In the genomic region with DNA sequence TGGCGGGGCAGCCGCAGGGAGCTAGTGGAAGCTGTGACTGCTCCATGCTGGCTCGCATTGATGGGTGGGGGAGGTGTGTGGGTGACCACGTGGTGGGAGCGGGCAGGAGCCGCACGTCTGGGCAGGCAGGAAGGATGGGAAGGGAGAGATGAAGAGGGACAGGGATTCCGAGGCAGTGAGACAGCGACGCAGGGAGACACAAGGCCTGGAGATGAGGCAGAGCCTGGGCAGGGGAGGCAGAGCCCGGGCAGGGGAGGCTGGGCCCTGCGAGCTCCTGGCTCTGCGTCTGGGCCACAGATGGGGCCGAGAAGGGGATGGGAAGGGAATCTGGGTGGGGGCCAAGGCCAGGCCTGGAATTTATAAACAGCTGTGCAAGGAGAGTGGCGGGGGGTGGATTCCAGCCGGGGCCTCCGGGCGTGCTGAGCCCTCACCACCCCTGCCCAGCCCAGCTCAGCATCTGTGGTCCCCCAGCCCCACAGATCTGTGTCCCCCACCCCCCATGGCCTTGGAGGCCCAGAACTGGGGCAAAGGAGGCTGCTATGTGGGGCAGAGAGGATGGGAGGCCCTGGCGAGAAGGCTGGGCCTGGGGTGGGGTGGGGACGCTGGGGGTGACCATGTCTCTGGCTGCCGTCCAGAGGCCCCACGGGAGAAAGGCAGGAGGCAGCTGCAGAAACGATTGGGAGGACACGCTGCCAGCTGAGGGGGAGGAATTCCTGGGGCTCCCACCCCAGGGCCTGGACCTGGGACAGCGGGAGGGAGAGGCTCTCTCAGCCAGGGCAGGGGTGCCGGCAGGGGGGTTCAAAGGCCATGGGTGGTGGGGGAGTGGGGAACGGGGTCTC, we compare ENCODE assay signal across 8 cellular contexts. TPM values are rescaled to one million over a fixed set of nuclear protein-coding genes. Genes with fewer than 3 reads are reported as not detected.
DNase-seq lines count a peak whose midpoint lies in the region; ATAC-seq and TF ChIP-seq lines count a peak whose summit lies in the region.

No MANE protein-coding gene starts in this region.

- TF ChIP-seq POLR2A in right lobe of liver (IDR thresholded peaks at IDR 0.05) (no peak), thyroid gland (IDR thresholded peaks at IDR 0.05) (no peak)

- H3K27me3 ChIP-seq in MG63 (no peaks in the 10 kb centered on the region), right lobe of liver (no peaks in the 10 kb centered on the region), thyroid gland (no peaks in the 10 kb centered on the region)
- no peaks in the 10 kb centered on the region for H3K27me3 ChIP-seq in naive thymus-derived CD4-positive, alpha-beta T cell (ENCODE audit: control insufficient read depth in 2 of 2, insufficient read depth in 2 of 2, low read length in 2 of 2)

- peaks cover 0 to 3% (median 0%) of the 10 kb centered on the region in 7 donors for H3K4me1 Mint-ChIP-seq in naive thymus-derived CD4-positive, alpha-beta T cell

- H3K9me3 Mint-ChIP-seq in naive thymus-derived CD4-positive, alpha-beta T cell, result peaks cover 0 to 13% (median 5%) of the 10 kb centered on the region in 11 donors

- CTCF ChIA-PET in naive thymus-derived CD4-positive, alpha-beta T cell (lab: Charles Lee), result no interaction called here

- peaks cover 4% of the 10 kb centered on the region; the same call in 1 of the 2 replicates for H3K9me3 ChIP-seq in MG63
- no peaks in the 10 kb centered on the region for H3K9me3 ChIP-seq in right lobe of liver
- H3K9me3 ChIP-seq in thyroid gland, result no peaks in the 10 kb centered on the region
- peaks cover 0 to 3% (median 0%) of the 10 kb centered on the region in 3 experiments for H3K9me3 ChIP-seq in naive thymus-derived CD4-positive, alpha-beta T cell (ENCODE audit: control insufficient read depth in 2 of 3, low read length in 3 of 3)

- intact Hi-C loops in right lobe of liver (cut with DNase I), result loop anchor here in 1 of 2 donors (10.0 kb wide), 1 partner anchor 66 kb away; no protein-coding TSS in a partner anchor
- intact Hi-C loops in thyroid gland (cut with DNase I), result no loop called here
- intact Hi-C loops in naive thymus-derived CD4-positive, alpha-beta T cell (cut with micrococcal nuclease), result no loop called here

- H3K27me3 Mint-ChIP-seq in naive thymus-derived CD4-positive, alpha-beta T cell, result peaks cover 14 to 34% (median 32%) of the 10 kb centered on the region in 5 donors

- 58% methylated on average over 16 of the region's 27 CpGs for WGBS in right lobe of liver (ENCODE audit: insufficient coverage, low coverage, low lambda C conversion rate, missing lambda C conversion rate)
- WGBS in thyroid gland, 2 donors, result 42 to 54% methylated on average over 24 to 26 of the region's 27 CpGs

- H3K4me3 ChIP-seq in MG63 (peak overlapping the region; percentile 14), choroid plexus epithelial cell (ENCODE audit: low read depth, low read length) (peak overlapping the region; percentile 33), right lobe of liver (no peak overlapping the region), thyroid gland (replicated peaks in 1 of 3) (no peak overlapping the region)
- H3K4me3 ChIP-seq in naive thymus-derived CD4-positive, alpha-beta T cell (ENCODE audit: low read length), result no peak overlapping the region

- H3K36me3 ChIP-seq in MG63 (peaks cover 70% of the 10 kb centered on the region), right lobe of liver (no peaks in the 10 kb centered on the region), thyroid gland (peaks cover 9% of the 10 kb centered on the region in 2 donors)
- no peaks in the 10 kb centered on the region for H3K36me3 ChIP-seq in naive thymus-derived CD4-positive, alpha-beta T cell (ENCODE audit: control insufficient read depth in 2 of 3, insufficient read depth in 3 of 3, low read length in 3 of 3)

- TF ChIP-seq CTCF in choroid plexus epithelial cell (conservative IDR thresholded peaks at IDR 0.05; ENCODE audit: low read depth, low read length) (no peak), right lobe of liver (IDR thresholded peaks at IDR 0.05) (no peak), thyroid gland (IDR thresholded peaks at IDR 0.05) (no peak)

- peaks cover 0 to under 1% (median 0%) of the 10 kb centered on the region in 4 donors for H3K4me1 ChIP-seq in right lobe of liver
- H3K4me1 ChIP-seq in thyroid gland, result peaks cover 6 to 33% of the 10 kb centered on the region in 2 donors
- no peaks in the 10 kb centered on the region for H3K4me1 ChIP-seq in naive thymus-derived CD4-positive, alpha-beta T cell (ENCODE audit: control insufficient read depth in 2 of 2, insufficient read depth in 2 of 2, low read length in 2 of 2)

- H3K36me3 Mint-ChIP-seq in naive thymus-derived CD4-positive, alpha-beta T cell, result peaks cover 0 to 7% (median 0%) of the 10 kb centered on the region in 5 donors

- peak overlapping the region in 1 of 3 donors; percentile 16 for H3K27ac ChIP-seq in right lobe of liver
- peak overlapping the region; percentile 59 to 80 (median 77) for H3K27ac ChIP-seq in thyroid gland
- no peak overlapping the region for H3K27ac ChIP-seq in naive thymus-derived CD4-positive, alpha-beta T cell (ENCODE audit: low read depth, low read length)

- no peak overlapping the region for H3K27ac Mint-ChIP-seq in naive thymus-derived CD4-positive, alpha-beta T cell

- H3K4me3 Mint-ChIP-seq in naive thymus-derived CD4-positive, alpha-beta T cell, result no peak overlapping the region

- DNase-seq in MG63 (peak; percentile 99), choroid plexus epithelial cell (ENCODE audit: low read depth) (peak; percentile 97), right lobe of liver (peak in 1 of 3 donors; percentile 58), thyroid gland (peak; percentile 47 to 51), RPMI8226 (no peak)
- no peak for DNase-seq in naive thymus-derived CD4-positive, alpha-beta T cell

- ATAC-seq in right lobe of liver (peak; percentile 44 to 57 (median 54)), HG02642 (IDR thresholded peaks at IDR 0.05; ENCODE audit: poor library complexity, unreplicated experiment) (no peak), HG02678 (IDR thresholded peaks at IDR 0.05; ENCODE audit: unreplicated experiment) (no peak)
- no peak for ATAC-seq in naive thymus-derived CD4-positive, alpha-beta T cell

- POLR2A ChIA-PET in naive thymus-derived CD4-positive, alpha-beta T cell (lab: Charles Lee), result no interaction called here

RNA-seq across cellular contexts. Expression of a gene that starts 6.0 kb away (rescaled TPM):
- 15.7 and 25.4 TPM in 2 replicates for total RNA-seq in MG63 (2014; rRNA removed; shearing (Covaris generic); ENCODE audit: low replicate concordance)
- total RNA-seq in right lobe of liver (10 to 100 TPM in 3 of 6 experiments, 1 to 10 TPM in 3; 3.6 to 20.2 (median 12.8) TPM), thyroid gland (10 to 100 TPM; 41.9 to 48.0 (median 44.3) TPM)
- under 1 TPM in 3 of 5 experiments, not detected in 2; 0.15 to 0.37 (median 0.19) TPM for total RNA-seq in naive thymus-derived CD4-positive, alpha-beta T cell
- polyA plus RNA-seq in naive thymus-derived CD4-positive, alpha-beta T cell, result not detected

RNA-seq across cellular contexts. Expression of a gene that starts 26.1 kb away (rescaled TPM):
- total RNA-seq in MG63 (2014; rRNA removed; shearing (Covaris generic); ENCODE audit: low replicate concordance), result 428 and 543 TPM in 2 replicates
- 100 to 1,000 TPM in 1 of 6 experiments, 10 to 100 TPM in 5; 73.6 to 105 (median 79.4) TPM for total RNA-seq in right lobe of liver
- total RNA-seq in thyroid gland, result 100 to 1,000 TPM; 278 to 531 (median 461) TPM
- total RNA-seq in naive thymus-derived CD4-positive, alpha-beta T cell, result 1,000 to 10,000 TPM in 2 of 5 experiments, 100 to 1,000 TPM in 3; 316 to 1,143 (median 992) TPM
- polyA plus RNA-seq in naive thymus-derived CD4-positive, alpha-beta T cell, result 100 to 1,000 TPM; 362 to 426 TPM

RNA-seq across cellular contexts. Expression of a gene that starts 59.2 kb away (rescaled TPM):
- total RNA-seq in MG63 (2014; rRNA removed; shearing (Covaris generic); ENCODE audit: low replicate concordance), result 79.0 and 246 TPM in 2 replicates
- 100 to 1,000 TPM in 3 of 6 experiments, 10 to 100 TPM in 3; 46.4 to 141 (median 83.0) TPM for total RNA-seq in right lobe of liver
- total RNA-seq in thyroid gland, result 100 to 1,000 TPM; 256 to 919 (median 484) TPM
- 100 to 1,000 TPM in 3 of 5 experiments, 10 to 100 TPM in 2; 67.5 to 116 (median 101) TPM for total RNA-seq in naive thymus-derived CD4-positive, alpha-beta T cell
- polyA plus RNA-seq in naive thymus-derived CD4-positive, alpha-beta T cell, result 100 to 1,000 TPM; 340 to 400 TPM

Comparison
In these comparisons a context has a peak if more than half of its experiments do, and no peak if none do; other contexts are left out.
1. DNase-seq: peak in MG63 (single experiment), choroid plexus epithelial cell (single experiment) and thyroid gland (2 of 2); none in RPMI8226 (single experiment) and naive thymus-derived CD4-positive, alpha-beta T cell (0 of 9).
2. H3K4me3 ChIP-seq: peak in MG63 (single experiment) and choroid plexus epithelial cell (single experiment); none in right lobe of liver (0 of 3), thyroid gland (0 of 3) and naive thymus-derived CD4-positive, alpha-beta T cell (single experiment).
3. ATAC-seq: peak in right lobe of liver (4 of 4); none in naive thymus-derived CD4-positive, alpha-beta T cell (single experiment), HG02642 (single experiment) and HG02678 (single experiment).